Comparison of ENCODE assay signal across 23 cellular contexts in the genomic region with DNA sequence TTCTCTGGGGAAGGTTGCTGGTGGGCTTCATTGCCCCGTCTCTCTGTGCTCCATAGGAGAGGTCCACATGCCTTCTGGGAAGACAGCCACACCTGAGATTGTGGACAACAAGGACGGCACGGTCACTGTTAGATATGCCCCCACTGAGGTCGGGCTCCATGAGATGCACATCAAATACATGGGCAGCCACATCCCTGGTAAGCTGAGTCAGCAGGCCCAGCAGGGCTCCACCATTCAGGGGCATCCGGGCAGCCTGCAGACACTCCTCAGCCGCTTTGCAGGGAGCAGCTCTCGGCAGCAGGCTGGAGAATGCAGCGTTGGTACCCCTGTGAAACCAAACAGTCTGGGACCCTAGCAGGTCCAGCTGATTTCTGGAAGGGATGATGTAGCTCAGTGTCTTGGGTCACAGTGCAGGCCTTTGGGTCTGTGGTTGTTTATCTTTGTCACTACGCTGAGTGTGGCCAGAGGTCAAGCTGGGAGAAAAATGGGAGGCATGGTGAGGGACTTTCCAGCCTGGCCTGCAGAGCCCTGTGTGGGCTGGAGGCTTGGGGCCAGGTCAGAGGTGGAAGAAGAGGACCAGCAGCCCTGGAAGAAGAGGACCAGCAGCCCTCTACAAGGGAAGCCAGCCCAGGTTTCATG.
DNase-seq lines count a peak whose midpoint lies in the region; ATAC-seq and TF ChIP-seq lines count a peak whose summit lies in the region.
"Had no signal": no experiment of that assay in that cellular context is flagged by ENCODE, and none has a peak within 500 bp of the region (broad histone marks: within the 10 kb centered on the region; RNA-seq: fewer than 3 reads in every experiment).

No MANE protein-coding gene starts in this region.

- no peaks in the 10 kb centered on the region for H3K9me3 Mint-ChIP-seq in activated T-helper 17 cell treated with anti-CD3 and anti-CD28 coated beads, Interleukin-2, amount 50 U/mL, for 72 hours
- no peaks in the 10 kb centered on the region for H3K9me3 Mint-ChIP-seq in progenitor cell of endocrine pancreas (ENCODE audit: low read depth)
- H3K9me3 Mint-ChIP-seq in effector memory CD8-positive, alpha-beta T cell, result no peaks in the 10 kb centered on the region
- H3K9me3 Mint-ChIP-seq: activated CD4-positive, alpha-beta memory T cell treated with anti-CD3 and anti-CD28 coated beads for 36 hours; activated naive CD8-positive, alpha-beta T cell treated with anti-CD3 and anti-CD28 coated beads, Interleukin-2, amount 50 U/mL, for 24 hours; neural crest cell had no signal

- no peak for TF ChIP-seq CTCF in progenitor cell of endocrine pancreas (IDR thresholded peaks at IDR 0.05; ENCODE audit: unreplicated experiment)

- ATAC-seq in activated T-helper 17 cell treated with anti-CD3 and anti-CD28 coated beads, Interleukin-2, amount 50 U/mL, for 72 hours (replicated peaks), result no peak
- ATAC-seq in left lobe of liver (peak; percentile 91), HG02938 (IDR thresholded peaks at IDR 0.05; ENCODE audit: unreplicated experiment) (no peak)
- ATAC-seq in effector memory CD8-positive, alpha-beta T cell (replicated peaks), result no peak
- ATAC-seq: activated naive CD8-positive, alpha-beta T cell treated with anti-CD3 and anti-CD28 coated beads, Interleukin-2, amount 50 U/mL, for 24 hours; foreskin keratinocyte had no signal

- H3K4me1 Mint-ChIP-seq in activated T-helper 17 cell treated with anti-CD3 and anti-CD28 coated beads, Interleukin-2, amount 50 U/mL, for 72 hours, result no peaks in the 10 kb centered on the region
- H3K4me1 Mint-ChIP-seq in progenitor cell of endocrine pancreas (ENCODE audit: low read depth), result peaks cover 13% of the 10 kb centered on the region
- H3K4me1 Mint-ChIP-seq in effector memory CD8-positive, alpha-beta T cell (ENCODE audit: low read depth in 2 of 2), result no peaks in the 10 kb centered on the region
- H3K4me1 Mint-ChIP-seq: activated naive CD8-positive, alpha-beta T cell treated with anti-CD3 and anti-CD28 coated beads, Interleukin-2, amount 50 U/mL, for 24 hours; neural crest cell had no signal

- DNase-seq in Caki2 (ENCODE audit: low read depth), result peak; percentile 37
- peak; percentile 70 for DNase-seq in left lobe of liver (ENCODE audit: low spot score)
- DNase-seq in progenitor cell of endocrine pancreas (ENCODE audit: low spot score, unreplicated experiment), result no peak
- DNase-seq in central memory CD4-positive, alpha-beta T cell, result no peak
- DNase-seq in effector memory CD8-positive, alpha-beta T cell, result no peak
- DNase-seq in NCI-H774 (lab: John Stamatoyannopoulos, UW), result no peak
- DNase-seq: ACHN; activated CD4-positive, alpha-beta memory T cell treated with anti-CD3 and anti-CD28 coated beads for 36 hours; activated gamma-delta T cell; activated naive CD8-positive, alpha-beta T cell treated with anti-CD3 and anti-CD28 coated beads, Interleukin-2, amount 50 U/mL, for 24 hours; activated T-cell treated with anti-CD3 and anti-CD28 coated beads for 4 hours; effector CD4-positive, alpha-beta T cell; foreskin keratinocyte; NCI-H2029; NCI-H226; NCI-H82; OCI-M1; posterior cingulate gyrus; SIG-M5; SW 1271 had no signal

- peak overlapping the region; percentile 3 for H3K27ac Mint-ChIP-seq in activated T-helper 17 cell treated with anti-CD3 and anti-CD28 coated beads, Interleukin-2, amount 50 U/mL, for 72 hours
- peak overlapping the region; percentile 15 for H3K27ac Mint-ChIP-seq in progenitor cell of endocrine pancreas
- H3K27ac Mint-ChIP-seq in effector memory CD8-positive, alpha-beta T cell, result no peak overlapping the region
- H3K27ac Mint-ChIP-seq: activated CD4-positive, alpha-beta memory T cell treated with anti-CD3 and anti-CD28 coated beads for 36 hours; activated naive CD8-positive, alpha-beta T cell treated with anti-CD3 and anti-CD28 coated beads, Interleukin-2, amount 50 U/mL, for 24 hours had no signal

- in situ Hi-C loops in Caki2 (cut with HindIII; ENCODE audit: low pct_unique_long_range_greater_than_20kb, low sequenced_read_pairs), result no loop called here

- H3K36me3 Mint-ChIP-seq in activated T-helper 17 cell treated with anti-CD3 and anti-CD28 coated beads, Interleukin-2, amount 50 U/mL, for 72 hours (ENCODE audit: low read depth), result peaks cover 54% of the 10 kb centered on the region
- peaks cover 22% of the 10 kb centered on the region for H3K36me3 Mint-ChIP-seq in progenitor cell of endocrine pancreas (ENCODE audit: insufficient read depth)
- peaks cover 9% of the 10 kb centered on the region for H3K36me3 Mint-ChIP-seq in effector memory CD8-positive, alpha-beta T cell (ENCODE audit: insufficient read depth)

- H3K4me3 Mint-ChIP-seq in activated T-helper 17 cell treated with anti-CD3 and anti-CD28 coated beads, Interleukin-2, amount 50 U/mL, for 72 hours, result no peak overlapping the region
- no peak overlapping the region for H3K4me3 Mint-ChIP-seq in progenitor cell of endocrine pancreas (ENCODE audit: low read depth)
- H3K4me3 Mint-ChIP-seq in effector memory CD8-positive, alpha-beta T cell, result no peak overlapping the region
- H3K4me3 Mint-ChIP-seq: activated CD4-positive, alpha-beta memory T cell treated with anti-CD3 and anti-CD28 coated beads for 36 hours; activated naive CD8-positive, alpha-beta T cell treated with anti-CD3 and anti-CD28 coated beads, Interleukin-2, amount 50 U/mL, for 24 hours; neural crest cell had no signal

- H3K27me3 Mint-ChIP-seq in activated T-helper 17 cell treated with anti-CD3 and anti-CD28 coated beads, Interleukin-2, amount 50 U/mL, for 72 hours, result no peaks in the 10 kb centered on the region
- H3K27me3 Mint-ChIP-seq in progenitor cell of endocrine pancreas, result no peaks in the 10 kb centered on the region
- no peaks in the 10 kb centered on the region for H3K27me3 Mint-ChIP-seq in effector memory CD8-positive, alpha-beta T cell
- H3K27me3 Mint-ChIP-seq: activated CD4-positive, alpha-beta memory T cell treated with anti-CD3 and anti-CD28 coated beads for 36 hours; activated naive CD8-positive, alpha-beta T cell treated with anti-CD3 and anti-CD28 coated beads, Interleukin-2, amount 50 U/mL, for 24 hours had no signal

Comparison
In these comparisons a context has a peak if more than half of its experiments do, and no peak if none do; other contexts are left out.
1. DNase-seq: peak in Caki2 (single experiment) and left lobe of liver (single experiment); none in progenitor cell of endocrine pancreas (single experiment), central memory CD4-positive, alpha-beta T cell (single experiment), effector memory CD8-positive, alpha-beta T cell (0 of 3) and NCI-H774 (single experiment).
2. H3K27ac Mint-ChIP-seq: peak in activated T-helper 17 cell treated with anti-CD3 and anti-CD28 coated beads, Interleukin-2, amount 50 U/mL, for 72 hours (single experiment) and progenitor cell of endocrine pancreas (single experiment); none in effector memory CD8-positive, alpha-beta T cell (0 of 2).